In the genomic region with DNA sequence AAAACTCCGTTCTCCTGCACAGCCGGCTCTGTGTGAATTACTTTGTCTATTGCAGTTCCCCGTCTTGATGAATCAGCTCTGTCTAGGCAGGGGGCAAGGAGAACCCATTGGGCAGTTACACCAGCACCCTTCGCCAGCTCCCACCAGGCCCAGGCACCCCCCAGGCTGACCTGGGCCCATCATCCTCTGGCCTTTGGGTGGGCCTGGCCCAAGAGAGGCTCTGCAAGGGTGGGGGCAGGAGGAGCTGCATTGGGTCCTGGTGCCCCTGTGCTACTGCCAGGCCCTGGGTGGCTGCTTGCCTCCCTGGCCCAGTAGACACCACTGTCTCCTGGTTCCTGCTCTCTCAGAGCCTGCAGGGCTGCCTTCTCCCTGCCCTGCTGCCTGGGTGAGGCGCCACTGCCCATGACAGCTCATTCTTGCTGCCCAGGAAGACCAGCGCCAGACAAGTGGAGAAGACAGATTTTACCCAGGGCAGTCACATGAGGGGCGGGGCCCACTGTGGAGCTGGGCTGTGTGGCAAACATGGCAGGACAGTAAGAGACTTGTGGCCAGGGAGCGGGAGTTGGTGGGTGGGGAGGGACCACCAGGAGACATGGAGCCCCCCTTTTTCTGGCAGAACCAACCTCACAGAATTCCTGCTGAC, we compare ENCODE assay signal across 2 cellular contexts.
TF ChIP-seq lines count a peak whose summit lies in the region.

No MANE protein-coding gene starts in this region.

TF ChIP-seq in SK-N-SH, 30 proteins besides CTCF, POLR2A, EP300 and RAD21:
- TF ChIP-seq MXI1 (IDR thresholded peaks at IDR 0.05; ENCODE audit: low read depth, low read length), result no peak
- no peak for TF ChIP-seq JUND (IDR thresholded peaks at IDR 0.05)
TF ChIP-seq in SK-N-SH: peak in this region for 0.

TF ChIP-seq in SK-N-SH treated with all-trans-retinoic acid at 6 μM for 48 hours, 23 proteins besides CTCF, POLR2A, EP300 and RAD21:
- no peak for TF ChIP-seq ISL1 (CRISPR knock-in tag; IDR thresholded peaks at IDR 0.05)
- no peak for TF ChIP-seq SNAI2 (CRISPR knock-in tag; IDR thresholded peaks at IDR 0.05)
- TF ChIP-seq ZFP30 (CRISPR knock-in tag; IDR thresholded peaks at IDR 0.05), result no peak
- TF ChIP-seq, protein P1, sequence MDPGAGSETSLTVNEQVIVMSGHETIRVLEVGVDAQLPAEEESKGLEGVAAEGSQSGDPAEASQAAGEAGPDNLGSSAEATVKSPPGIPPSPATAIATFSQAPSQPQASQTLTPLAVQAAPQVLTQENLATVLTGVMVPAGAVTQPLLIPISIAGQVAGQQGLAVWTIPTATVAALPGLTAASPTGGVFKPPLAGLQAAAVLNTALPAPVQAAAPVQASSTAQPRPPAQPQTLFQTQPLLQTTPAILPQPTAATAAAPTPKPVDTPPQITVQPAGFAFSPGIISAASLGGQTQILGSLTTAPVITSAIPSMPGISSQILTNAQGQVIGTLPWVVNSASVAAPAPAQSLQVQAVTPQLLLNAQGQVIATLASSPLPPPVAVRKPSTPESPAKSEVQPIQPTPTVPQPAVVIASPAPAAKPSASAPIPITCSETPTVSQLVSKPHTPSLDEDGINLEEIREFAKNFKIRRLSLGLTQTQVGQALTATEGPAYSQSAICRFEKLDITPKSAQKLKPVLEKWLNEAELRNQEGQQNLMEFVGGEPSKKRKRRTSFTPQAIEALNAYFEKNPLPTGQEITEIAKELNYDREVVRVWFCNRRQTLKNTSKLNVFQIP (CRISPR knock-in tag; IDR thresholded peaks at IDR 0.05; ENCODE audit: borderline replicate concordance, low read depth), result no peak
- TF ChIP-seq, protein P2, sequence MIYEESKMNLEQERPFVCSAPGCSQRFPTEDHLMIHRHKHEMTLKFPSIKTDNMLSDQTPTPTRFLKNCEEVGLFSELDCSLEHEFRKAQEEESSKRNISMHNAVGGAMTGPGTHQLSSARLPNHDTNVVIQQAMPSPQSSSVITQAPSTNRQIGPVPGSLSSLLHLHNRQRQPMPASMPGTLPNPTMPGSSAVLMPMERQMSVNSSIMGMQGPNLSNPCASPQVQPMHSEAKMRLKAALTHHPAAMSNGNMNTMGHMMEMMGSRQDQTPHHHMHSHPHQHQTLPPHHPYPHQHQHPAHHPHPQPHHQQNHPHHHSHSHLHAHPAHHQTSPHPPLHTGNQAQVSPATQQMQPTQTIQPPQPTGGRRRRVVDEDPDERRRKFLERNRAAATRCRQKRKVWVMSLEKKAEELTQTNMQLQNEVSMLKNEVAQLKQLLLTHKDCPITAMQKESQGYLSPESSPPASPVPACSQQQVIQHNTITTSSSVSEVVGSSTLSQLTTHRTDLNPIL (CRISPR knock-in tag; IDR thresholded peaks at IDR 0.05; ENCODE audit: low read depth), result no peak
- no peak for TF ChIP-seq ZC3H10 (CRISPR knock-in tag; IDR thresholded peaks at IDR 0.05)
- no peak for TF ChIP-seq ARNTL (CRISPR knock-in tag; IDR thresholded peaks at IDR 0.05; ENCODE audit: borderline replicate concordance, low read depth)
- TF ChIP-seq GLIS3 (CRISPR knock-in tag; IDR thresholded peaks at IDR 0.05), result no peak
- TF ChIP-seq, protein P3, sequence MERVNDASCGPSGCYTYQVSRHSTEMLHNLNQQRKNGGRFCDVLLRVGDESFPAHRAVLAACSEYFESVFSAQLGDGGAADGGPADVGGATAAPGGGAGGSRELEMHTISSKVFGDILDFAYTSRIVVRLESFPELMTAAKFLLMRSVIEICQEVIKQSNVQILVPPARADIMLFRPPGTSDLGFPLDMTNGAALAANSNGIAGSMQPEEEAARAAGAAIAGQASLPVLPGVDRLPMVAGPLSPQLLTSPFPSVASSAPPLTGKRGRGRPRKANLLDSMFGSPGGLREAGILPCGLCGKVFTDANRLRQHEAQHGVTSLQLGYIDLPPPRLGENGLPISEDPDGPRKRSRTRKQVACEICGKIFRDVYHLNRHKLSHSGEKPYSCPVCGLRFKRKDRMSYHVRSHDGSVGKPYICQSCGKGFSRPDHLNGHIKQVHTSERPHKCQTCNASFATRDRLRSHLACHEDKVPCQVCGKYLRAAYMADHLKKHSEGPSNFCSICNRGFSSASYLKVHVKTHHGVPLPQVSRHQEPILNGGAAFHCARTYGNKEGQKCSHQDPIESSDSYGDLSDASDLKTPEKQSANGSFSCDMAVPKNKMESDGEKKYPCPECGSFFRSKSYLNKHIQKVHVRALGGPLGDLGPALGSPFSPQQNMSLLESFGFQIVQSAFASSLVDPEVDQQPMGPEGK (CRISPR knock-in tag; IDR thresholded peaks at IDR 0.05; ENCODE audit: borderline replicate concordance), result no peak
- no peak for TF ChIP-seq TOX (CRISPR knock-in tag; IDR thresholded peaks at IDR 0.05; ENCODE audit: borderline replicate concordance)
- no peak for TF ChIP-seq TCF4 (CRISPR knock-in tag; IDR thresholded peaks at IDR 0.05; ENCODE audit: borderline replicate concordance)
- TF ChIP-seq ZNF565 (CRISPR knock-in tag; conservative IDR thresholded peaks at IDR 0.05; ENCODE audit: low read depth), result no peak
- TF ChIP-seq ZNF8 (CRISPR knock-in tag; IDR thresholded peaks at IDR 0.05), result no peak
- no peak for TF ChIP-seq PPARA (CRISPR knock-in tag; IDR thresholded peaks at IDR 0.05; ENCODE audit: borderline replicate concordance)
- TF ChIP-seq ZFP3 (CRISPR knock-in tag; IDR thresholded peaks at IDR 0.05), result no peak
- TF ChIP-seq, protein P4, sequence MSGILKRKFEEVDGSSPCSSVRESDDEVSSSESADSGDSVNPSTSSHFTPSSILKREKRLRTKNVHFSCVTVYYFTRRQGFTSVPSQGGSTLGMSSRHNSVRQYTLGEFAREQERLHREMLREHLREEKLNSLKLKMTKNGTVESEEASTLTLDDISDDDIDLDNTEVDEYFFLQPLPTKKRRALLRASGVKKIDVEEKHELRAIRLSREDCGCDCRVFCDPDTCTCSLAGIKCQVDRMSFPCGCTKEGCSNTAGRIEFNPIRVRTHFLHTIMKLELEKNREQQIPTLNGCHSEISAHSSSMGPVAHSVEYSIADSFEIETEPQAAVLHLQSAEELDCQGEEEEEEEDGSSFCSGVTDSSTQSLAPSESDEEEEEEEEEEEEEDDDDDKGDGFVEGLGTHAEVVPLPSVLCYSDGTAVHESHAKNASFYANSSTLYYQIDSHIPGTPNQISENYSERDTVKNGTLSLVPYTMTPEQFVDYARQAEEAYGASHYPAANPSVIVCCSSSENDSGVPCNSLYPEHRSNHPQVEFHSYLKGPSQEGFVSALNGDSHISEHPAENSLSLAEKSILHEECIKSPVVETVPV (CRISPR knock-in tag; IDR thresholded peaks at IDR 0.05), result no peak
- no peak for TF ChIP-seq OSR1 (CRISPR knock-in tag; IDR thresholded peaks at IDR 0.05)
- no peak for TF ChIP-seq ESRRG (CRISPR knock-in tag; IDR thresholded peaks at IDR 0.05)
- TF ChIP-seq ZNF70 (CRISPR knock-in tag; IDR thresholded peaks at IDR 0.05), result no peak
- no peak for TF ChIP-seq CSDC2 (CRISPR knock-in tag; IDR thresholded peaks at IDR 0.05)
TF ChIP-seq in SK-N-SH treated with all-trans-retinoic acid at 6 μM for 48 hours: peak in this region for 0.
